Comparison of ENCODE assay signal across 18 cellular contexts in the genomic region with DNA sequence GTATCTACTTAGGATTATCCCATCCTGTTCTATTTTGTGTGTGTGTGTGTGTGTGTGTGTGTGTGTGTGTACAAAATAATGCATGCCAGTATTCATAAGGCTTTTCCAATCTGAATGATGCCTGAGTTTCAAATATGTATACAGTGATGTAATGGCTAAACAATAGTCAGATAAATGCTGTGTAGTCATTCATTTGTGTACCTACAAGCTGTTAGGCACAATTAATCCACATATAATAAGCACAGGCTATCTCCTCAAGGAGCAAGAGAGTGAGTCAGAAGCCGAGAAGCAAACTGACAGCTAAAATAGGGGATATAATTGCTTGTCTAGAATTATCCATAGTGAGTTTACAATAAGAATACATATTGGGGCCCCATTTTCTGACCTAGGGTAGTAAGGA. TPM values are rescaled to one million over a fixed set of nuclear protein-coding genes. Genes with fewer than 3 reads are reported as not detected.
A peak's percentile ranks its signal among the peaks of the same experiment; 100 is the strongest.
DNase-seq lines count a peak whose midpoint lies in the region; ATAC-seq, FAIRE-seq and TF ChIP-seq lines count a peak whose summit lies in the region.
"Had no signal": no experiment of that assay in that cellular context is flagged by ENCODE, and none has a peak within 500 bp of the region (broad histone marks: within the 10 kb centered on the region; RNA-seq: fewer than 3 reads in every experiment).

No MANE protein-coding gene starts in this region.

- H3K4me3 ChIP-seq in endothelial cell of umbilical vein (replicated peaks in 1 of 3; ENCODE audit: insufficient read depth in 1 of 3, low read depth in 1 of 3, low read length in 3 of 3) (no peak overlapping the region), psoas muscle (peak overlapping the region; percentile 12)
- H3K4me3 ChIP-seq: SJSA1 had no signal

- WGBS in psoas muscle, 3 donors: 29 to 46% (median 36%) methylated on average over 1 of the region's 1 CpG

- no peaks in the 10 kb centered on the region for H3K9me1 ChIP-seq in endothelial cell of umbilical vein (replicated peaks; ENCODE audit: control insufficient read depth, extremely low read depth, insufficient read depth, low read length)

- DNase-seq in NCI-H69 (lab: John Stamatoyannopoulos, UW): peak; percentile 58
- no peak for DNase-seq in endothelial cell of umbilical vein (ENCODE audit: low read depth, low spot score)
- DNase-seq in psoas muscle: no peak
- DNase-seq in endothelial cell (ENCODE audit: low spot score): no peak
- DNase-seq in pons (ENCODE audit: low spot score): no peak
- no peak for DNase-seq in NCI-H146 (lab: John Stamatoyannopoulos, UW)
- no peak for DNase-seq in T-helper 9 cell
- DNase-seq: Caco-2; CD4-positive, CD25-positive, alpha-beta regulatory T cell; DMS53; NCI-H1092; NCI-H510A treated with DMSO at 0.1 percent for 48 hours; OCI-M1 had no signal

- no peak for FAIRE-seq in endothelial cell of umbilical vein (lab: Jason Lieb, UNC)
- FAIRE-seq: H54, HepG2 had no signal

- H3K36me3 Mint-ChIP-seq in endothelial cell (ENCODE audit: low read depth, unreplicated experiment): no peaks in the 10 kb centered on the region
- H3K36me3 Mint-ChIP-seq: CD4-positive, CD25-positive, alpha-beta regulatory T cell had no signal

- H3K79me2 ChIP-seq in endothelial cell of umbilical vein (ENCODE audit: control insufficient read depth, insufficient read depth, low read length): no peaks in the 10 kb centered on the region

- intact Hi-C loops in endothelial cell of umbilical vein (cut with micrococcal nuclease): loop anchor here (2.0 to 5.0 kb wide), 2 partner anchors 15 to 663 kb away; partner anchors contain the start of gene DMD
- intact Hi-C loops in psoas muscle (cut with DNase I): no loop called here

- H3K9me3 ChIP-seq in endothelial cell of umbilical vein (replicated peaks; ENCODE audit: control insufficient read depth, insufficient read depth, low read length): no peaks in the 10 kb centered on the region
- no peaks in the 10 kb centered on the region for H3K9me3 ChIP-seq in psoas muscle
- H3K9me3 ChIP-seq: Caco-2, SJSA1 had no signal

- dilution Hi-C loops in endothelial cell of umbilical vein (cut with MboI; ENCODE audit: extremely low pct_ligation_motif_present, low sequenced_read_pairs): no loop called here

- H3K27ac ChIP-seq in endothelial cell of umbilical vein (ENCODE audit: insufficient read depth, low read depth, low read length) (peak overlapping the region; percentile 83), psoas muscle (peak overlapping the region; percentile 85)
- H3K27ac ChIP-seq: KMS-11 had no signal

- H3K36me3 ChIP-seq in endothelial cell of umbilical vein (ENCODE audit: control insufficient read depth in 2 of 2, extremely low read depth in 1 of 2, insufficient read depth in 2 of 2, low read length in 2 of 2) (no peaks in the 10 kb centered on the region), psoas muscle (ENCODE audit: insufficient read depth in 1 of 2, low read depth in 1 of 2) (no peaks in the 10 kb centered on the region)
- H3K36me3 ChIP-seq: SJSA1 had no signal

- BruUV-seq in endothelial cell of umbilical vein (replicated peaks; lab: Mats Ljungman, UMichigan): no TSS peak

- CTCF ChIA-PET in endothelial cell of umbilical vein (lab: Charles Lee): interaction anchor here (1.2 kb wide), 1 partner anchor 8 kb away, joined by 3 read pairs; no protein-coding TSS in a partner anchor

- no peaks in the 10 kb centered on the region for H3K9me3 Mint-ChIP-seq in endothelial cell (ENCODE audit: unreplicated experiment)

- peak overlapping the region; percentile 69 for H3K9ac ChIP-seq in endothelial cell of umbilical vein (replicated peaks; ENCODE audit: extremely low read depth, insufficient read depth, low read length)
- H3K9ac ChIP-seq: KMS-11 had no signal

- H3K27me3 ChIP-seq in endothelial cell of umbilical vein (ENCODE audit: control insufficient read depth in 2 of 2, insufficient read depth in 2 of 2, low read length in 2 of 2): no peaks in the 10 kb centered on the region
- H3K27me3 ChIP-seq in psoas muscle (ENCODE audit: insufficient read depth in 3 of 3, low read length in 2 of 3): no peaks in the 10 kb centered on the region
- H3K27me3 ChIP-seq: SJSA1 had no signal

- no peak overlapping the region for H3K4me3 Mint-ChIP-seq in endothelial cell (ENCODE audit: unreplicated experiment)
- H3K4me3 Mint-ChIP-seq: B cell; CD4-positive, CD25-positive, alpha-beta regulatory T cell had no signal

- no peak overlapping the region for H2AFZ ChIP-seq in endothelial cell of umbilical vein (ENCODE audit: low read depth, low read length)

- H3K4me1 Mint-ChIP-seq in endothelial cell (ENCODE audit: unreplicated experiment): peaks cover 8% of the 10 kb centered on the region
- H3K4me1 Mint-ChIP-seq: B cell; CD4-positive, CD25-positive, alpha-beta regulatory T cell had no signal

- ATAC-seq in psoas muscle: peak; percentile 15 to 59 (median 39)
- ATAC-seq: HepG2 had no signal

- H3K27me3 Mint-ChIP-seq in endothelial cell (ENCODE audit: unreplicated experiment): no peaks in the 10 kb centered on the region
- H3K27me3 Mint-ChIP-seq: B cell; CD4-positive, CD25-positive, alpha-beta regulatory T cell had no signal

- POLR2A ChIA-PET in endothelial cell of umbilical vein (lab: Charles Lee): interaction anchor here (1.2 kb wide), 1 partner anchor 9 kb away, joined by 3 read pairs; no protein-coding TSS in a partner anchor

- peak overlapping the region; percentile 34 for H3K4me2 ChIP-seq in endothelial cell of umbilical vein (ENCODE audit: insufficient read depth, low read length)
- H3K4me2 ChIP-seq: KMS-11 had no signal

- H3K4me1 ChIP-seq in endothelial cell of umbilical vein (ENCODE audit: control insufficient read depth, extremely low read depth, insufficient read depth, low read length) (no peaks in the 10 kb centered on the region), psoas muscle (no peaks in the 10 kb centered on the region)
- H3K4me1 ChIP-seq: Caco-2 had no signal

- no peak for TF ChIP-seq CTCF in endothelial cell of umbilical vein (IDR thresholded peaks at IDR 0.05; ENCODE audit: extremely low read depth in 1 of 2, insufficient read depth in 1 of 2, low read depth in 1 of 2, low read length in 2 of 2)
- TF ChIP-seq CTCF in psoas muscle (IDR thresholded peaks at IDR 0.05): no peak
- TF ChIP-seq CTCF in endothelial cell (IDR thresholded peaks at IDR 0.05; ENCODE audit: unreplicated experiment): no peak

- no peak for TF ChIP-seq POLR2A in endothelial cell of umbilical vein (IDR thresholded peaks at IDR 0.05; ENCODE audit: low read depth, low read length)

- no peak overlapping the region for H3K27ac Mint-ChIP-seq in endothelial cell (ENCODE audit: unreplicated experiment)
- H3K27ac Mint-ChIP-seq: B cell; CD4-positive, CD25-positive, alpha-beta regulatory T cell had no signal

- H4K20me1 ChIP-seq in endothelial cell of umbilical vein (replicated peaks; ENCODE audit: control insufficient read depth, extremely low read depth, insufficient read depth, low read length): no peaks in the 10 kb centered on the region

TF ChIP-seq in endothelial cell of umbilical vein, 7 proteins besides CTCF, POLR2A, EP300 and RAD21:
- TF ChIP-seq FOS (IDR thresholded peaks at IDR 0.05; ENCODE audit: borderline replicate concordance, insufficient read depth, low read length): no peak
- no peak for TF ChIP-seq EZH2 (IDR thresholded peaks at IDR 0.05; ENCODE audit: borderline replicate concordance, low read depth, low read length, severe bottlenecking)
- no peak for TF ChIP-seq POLR2AphosphoS5 (IDR thresholded peaks at IDR 0.05; ENCODE audit: insufficient read depth, low read depth, low read length)
- TF ChIP-seq GATA2 (IDR thresholded peaks at IDR 0.05; ENCODE audit: insufficient read depth, insufficient read length, low read depth, low read length): no peak
- no peak for TF ChIP-seq MAX (IDR thresholded peaks at IDR 0.05; ENCODE audit: insufficient read depth, insufficient read length)
- no peak for TF ChIP-seq JUN (IDR thresholded peaks at IDR 0.05; ENCODE audit: borderline replicate concordance, insufficient read depth, insufficient read length, low read depth)
- no peak for TF ChIP-seq MYC (IDR thresholded peaks at IDR 0.05; ENCODE audit: low read depth, low read length)

RNA-seq across cellular contexts. Expression of gene DMD, which starts 15.7 kb away (rescaled TPM):
- total RNA-seq in endothelial cell of umbilical vein (7.3 and 12.6 TPM in 2 replicates), psoas muscle (100 to 1,000 TPM in 2 of 4 donors, 10 to 100 TPM in 2; 86.5 to 170 (median 120) TPM), endothelial cell (ENCODE audit: unreplicated experiment) (5.5 TPM)
- polyA plus RNA-seq in endothelial cell of umbilical vein (6.4 and 9.0 TPM in 2 replicates), psoas muscle (10 to 100 TPM in 2 of 3 donors, 1 to 10 TPM in 1; 6.8 to 23.8 (median 23.1) TPM)
- polyA plus RNA-seq in endothelial cell of umbilical vein (2011; cell fraction: cytosol; rRNA removed): 8.1 and 9.9 TPM in 2 replicates
- 20.9 and 23.9 TPM in 2 replicates for polyA plus RNA-seq in endothelial cell of umbilical vein (2011; cell fraction: nucleus; rRNA removed)
- 10.9 and 11.1 TPM in 2 replicates for polyA plus RNA-seq in endothelial cell of umbilical vein (2012)
- 23.3 and 28.9 TPM in 2 replicates for polyA minus RNA-seq in endothelial cell of umbilical vein
- 8.5 TPM for polyA minus RNA-seq in endothelial cell of umbilical vein (2011; cell fraction: cytosol; rRNA and poly(A)+ RNA removed)
- polyA minus RNA-seq in endothelial cell of umbilical vein (2011; cell fraction: nucleus; rRNA and poly(A)+ RNA removed): 45.6 and 61.3 TPM in 2 replicates
